Comparison of ENCODE assay signal across 21 cellular contexts in genomic region chr1:237705462-237705861, GRCh38.
"Had no signal": no experiment of that assay in that cellular context is flagged by ENCODE, and none has a peak within 500 bp of the region (broad histone marks: within the 10 kb centered on the region; RNA-seq: fewer than 3 reads in every experiment).

No MANE protein-coding gene starts in this region.

- DNase-seq: activated CD4-positive, alpha-beta T cell treated with anti-CD3 and anti-CD28 coated beads, Interleukin-2, amount 10 ng/mL, durations not matched to agents 24 days and 14 days; activated CD8-positive, alpha-beta T cell treated with anti-CD3 and anti-CD28 coated beads, Interleukin-2, amount 10 ng/mL, durations not matched to agents 7 days and 5 days; activated naive CD4-positive, alpha-beta T cell treated with anti-CD3 and anti-CD28 coated beads for 36 hours; activated T-cell treated with anti-CD3 and anti-CD28 coated beads, Interleukin-2, amount 50 U/mL, for 4 hours; anterior cingulate cortex; erythroblast; heart right ventricle; immature natural killer cell; kidney glomerular epithelial cell; mesendoderm; naive thymus-derived CD8-positive, alpha-beta T cell; psoas muscle; right lobe of liver; stimulated activated CD4-positive, alpha-beta T cell treated with anti-CD3 and anti-CD28 coated beads, Interleukin-4, amount 100 ng/mL, for 24 hours; stomach; T-helper 9 cell; upper lobe of right lung had no signal

- H3K4me1 ChIP-seq: gastroesophageal sphincter, psoas muscle, right lobe of liver, stomach, upper lobe of right lung had no signal

- ATAC-seq: activated CD8-positive, alpha-beta T cell treated with anti-CD3 and anti-CD28 coated beads, Interleukin-2, amount 10 ng/mL, durations not matched to agents 7 days and 5 days; activated T-cell treated with anti-CD3 and anti-CD28 coated beads, Interleukin-2, amount 50 U/mL, for 4 hours; gastroesophageal sphincter; naive thymus-derived CD8-positive, alpha-beta T cell; psoas muscle; right lobe of liver; stimulated activated effector memory CD8-positive, alpha-beta T cell treated with anti-CD3 and anti-CD28 coated beads, Interleukin-12 subunit alpha, Interleukin-12 subunit beta, amount 100 ng/mL, for 72 hours; upper lobe of right lung had no signal

- H3K27ac ChIP-seq: coronary artery, gastroesophageal sphincter, psoas muscle, right lobe of liver, stomach, thoracic aorta, upper lobe of right lung had no signal

- H3K36me3 ChIP-seq: right lobe of liver, stomach, upper lobe of right lung had no signal

- H3K4me3 ChIP-seq: coronary artery, gastroesophageal sphincter, heart right ventricle, psoas muscle, right lobe of liver, stomach, thoracic aorta, upper lobe of right lung had no signal

- H3K9me3 ChIP-seq: gastroesophageal sphincter, heart right ventricle, psoas muscle, right lobe of liver, stomach, thoracic aorta, upper lobe of right lung had no signal

- H3K27me3 ChIP-seq: gastroesophageal sphincter, heart right ventricle, right lobe of liver, stomach, upper lobe of right lung had no signal
